In genomic region chr3:126921425-126921824, GRCh38 we compare ENCODE assay signal across 29 cellular contexts.
"Had no signal": no experiment of that assay in that cellular context is flagged by ENCODE, and none has a peak within 500 bp of the region (broad histone marks: within the 10 kb centered on the region; RNA-seq: fewer than 3 reads in every experiment).

No MANE protein-coding gene starts in this region.

- FAIRE-seq: bronchial epithelial cell, islet of Langerhans, urothelium cell line had no signal

- H3K36me3 Mint-ChIP-seq: activated naive CD4-positive, alpha-beta T cell treated with anti-CD3 and anti-CD28 coated beads, Interleukin-2, amount 10 ng/mL, durations not matched to agents 7 days and 5 days had no signal

- H3K4me3 Mint-ChIP-seq: activated CD4-positive, alpha-beta T cell treated with anti-CD3 and anti-CD28 coated beads, Interleukin-2, amount 10 ng/mL, durations not matched to agents 24 days and 14 days; activated CD8-positive, alpha-beta memory T cell treated with anti-CD3 and anti-CD28 coated beads, Interleukin-2, amount 10 ng/mL, durations not matched to agents 7 days and 5 days; activated CD8-positive, alpha-beta T cell treated with anti-CD3 and anti-CD28 coated beads for 36 hours; activated naive CD4-positive, alpha-beta T cell treated with anti-CD3 and anti-CD28 coated beads, Interleukin-2, amount 10 ng/mL, durations not matched to agents 7 days and 5 days; natural killer cell; stimulated activated memory B cell treated with anti-CD40 and anti-IgM and Interleukin-4, amounts not matched to agents 10 μg/mL and 1 μg/mL and 100 μg/mL, for 72 hours; T-cell; T-helper 2 cell treated with Interferon-gamma antibody and Interleukin-4, amounts not matched to agents 5 μg/mL and 100 μg/mL, for 36 hours had no signal

- H3K36me3 ChIP-seq: gastrocnemius medialis, lower lobe of right lung, neutrophil, ovary, right lobe of liver, suprapubic skin had no signal

- ATAC-seq: activated CD4-positive, CD25-positive, alpha-beta regulatory T cell treated with anti-CD3 and anti-CD28 coated beads, Interleukin-2, amount 50 U/mL, for 24 hours; activated CD8-positive, alpha-beta memory T cell treated with anti-CD3 and anti-CD28 coated beads, Interleukin-2, amount 10 ng/mL, durations not matched to agents 7 days and 5 days; activated CD8-positive, alpha-beta T cell treated with anti-CD3 and anti-CD28 coated beads for 36 hours; gastrocnemius medialis; lower lobe of right lung; natural killer cell; stimulated activated memory B cell treated with anti-CD40 and anti-IgM and Interleukin-4, amounts not matched to agents 10 μg/mL and 1 μg/mL and 100 μg/mL, for 72 hours; T-cell had no signal

- H3K9me3 ChIP-seq: esophagus muscularis mucosa, gastrocnemius medialis, lower lobe of right lung, neutrophil, ovary, psoas muscle, right lobe of liver, stomach, suprapubic skin, tibial nerve had no signal

- H3K4me1 Mint-ChIP-seq: stimulated activated memory B cell treated with anti-CD40 and anti-IgM and Interleukin-4, amounts not matched to agents 10 μg/mL and 1 μg/mL and 100 μg/mL, for 72 hours had no signal

- H3K27me3 Mint-ChIP-seq: activated CD4-positive, alpha-beta T cell treated with anti-CD3 and anti-CD28 coated beads, Interleukin-2, amount 10 ng/mL, durations not matched to agents 24 days and 14 days; activated CD8-positive, alpha-beta T cell treated with anti-CD3 and anti-CD28 coated beads for 36 hours; T-cell had no signal

- H3K27ac ChIP-seq: esophagus muscularis mucosa, gastrocnemius medialis, lower lobe of right lung, neutrophil, ovary, psoas muscle, right lobe of liver, skin epidermis, stomach, suprapubic skin, tibial nerve, VCaP had no signal

- H3K9me3 Mint-ChIP-seq: activated CD4-positive, alpha-beta T cell treated with anti-CD3 and anti-CD28 coated beads, Interleukin-2, amount 10 ng/mL, durations not matched to agents 24 days and 14 days; activated CD8-positive, alpha-beta T cell treated with anti-CD3 and anti-CD28 coated beads for 36 hours; activated naive CD4-positive, alpha-beta T cell treated with anti-CD3 and anti-CD28 coated beads, Interleukin-2, amount 10 ng/mL, durations not matched to agents 7 days and 5 days; natural killer cell had no signal

- H3K4me1 ChIP-seq: right lobe of liver had no signal

- H3K27me3 ChIP-seq: esophagus muscularis mucosa, gastrocnemius medialis, ovary, right lobe of liver, stomach, suprapubic skin, tibial nerve had no signal

- H3K27ac Mint-ChIP-seq: activated CD4-positive, alpha-beta T cell treated with anti-CD3 and anti-CD28 coated beads, Interleukin-2, amount 10 ng/mL, durations not matched to agents 24 days and 14 days; activated CD8-positive, alpha-beta memory T cell treated with anti-CD3 and anti-CD28 coated beads, Interleukin-2, amount 10 ng/mL, durations not matched to agents 7 days and 5 days; activated CD8-positive, alpha-beta T cell treated with anti-CD3 and anti-CD28 coated beads for 36 hours; activated naive CD4-positive, alpha-beta T cell treated with anti-CD3 and anti-CD28 coated beads, Interleukin-2, amount 10 ng/mL, durations not matched to agents 7 days and 5 days; natural killer cell; T-cell; T-helper 2 cell treated with Interferon-gamma antibody and Interleukin-4, amounts not matched to agents 5 μg/mL and 100 μg/mL, for 36 hours had no signal

- H3K4me3 ChIP-seq: esophagus muscularis mucosa, gastrocnemius medialis, lower lobe of right lung, ovary, psoas muscle, right lobe of liver, skin epidermis, stomach, suprapubic skin, tibial nerve had no signal

- DNase-seq: activated CD4-positive, alpha-beta T cell treated with anti-CD3 and anti-CD28 coated beads, Interleukin-2, amount 10 ng/mL, durations not matched to agents 24 days and 14 days; activated CD8-positive, alpha-beta memory T cell treated with anti-CD3 and anti-CD28 coated beads, Interleukin-2, amount 10 ng/mL, durations not matched to agents 7 days and 5 days; activated CD8-positive, alpha-beta T cell treated with anti-CD3 and anti-CD28 coated beads for 36 hours; activated effector memory CD4-positive, alpha-beta T cell treated with anti-CD3 and anti-CD28 coated beads, Interleukin-2, amount 50 U/mL, for 16 hours; activated naive CD4-positive, alpha-beta T cell treated with anti-CD3 and anti-CD28 coated beads, Interleukin-2, amount 10 ng/mL, durations not matched to agents 7 days and 5 days; activated T-cell treated with anti-CD3 and anti-CD28 coated beads for 4 hours; amygdala; effector CD4-positive, alpha-beta T cell; gastrocnemius medialis; lower lobe of right lung; natural killer cell; ovary; psoas muscle; right lobe of liver; stimulated activated CD4-positive, alpha-beta T cell treated with anti-CD3 and anti-CD28 coated beads, Interleukin-15, amount 100 ng/mL, for 24 hours; stomach; T-cell had no signal
